In the genomic region with DNA sequence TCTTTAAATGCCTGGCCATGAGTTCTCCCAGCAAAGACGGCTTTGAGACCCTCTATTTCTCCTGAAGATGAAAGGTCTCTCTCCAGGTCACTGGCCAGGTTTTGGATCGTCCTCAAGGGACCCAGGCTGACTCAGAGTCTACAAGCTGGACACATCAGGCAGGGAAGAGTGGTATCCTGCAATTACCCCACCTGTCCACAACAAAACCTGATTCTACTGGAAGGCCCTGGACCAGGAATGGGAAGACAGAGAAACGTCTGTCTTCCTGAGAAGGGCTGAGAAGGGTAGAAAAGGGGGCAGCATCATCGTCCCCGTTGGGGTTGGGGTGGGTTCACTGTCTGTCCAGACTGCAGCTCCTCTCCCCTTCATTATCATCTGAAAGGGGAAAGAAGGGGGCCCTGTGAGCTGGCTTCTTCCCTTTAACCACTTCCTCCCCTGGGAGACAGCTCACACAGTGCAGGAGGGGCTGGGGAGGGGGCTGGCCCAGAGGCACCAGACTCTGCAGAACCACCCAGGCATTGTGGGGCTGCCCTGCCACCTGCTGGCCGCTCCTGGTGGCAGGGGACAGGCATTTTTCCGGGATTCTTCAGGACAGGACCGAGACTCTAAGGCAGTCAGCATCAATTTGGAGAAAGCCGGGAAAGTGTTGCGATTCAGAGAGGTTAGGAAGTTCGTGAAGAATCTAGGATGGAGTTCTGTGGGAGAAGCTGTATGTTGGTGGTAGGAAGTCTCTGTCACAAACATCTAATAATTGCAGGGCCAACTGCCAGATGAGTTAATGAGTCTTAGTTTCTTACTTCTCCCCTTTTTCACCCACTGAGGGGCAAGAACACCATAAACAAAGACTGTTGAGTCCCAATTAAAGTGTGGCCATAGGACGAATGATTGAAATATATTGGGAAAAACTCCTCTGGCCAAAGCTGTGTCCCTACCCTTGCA, we compare ENCODE assay signal across 8 cellular contexts. TPM values are rescaled to one million over a fixed set of nuclear protein-coding genes. Genes with fewer than 3 reads are reported as not detected.
DNase-seq lines count a peak whose midpoint lies in the region; ATAC-seq, FAIRE-seq and TF ChIP-seq lines count a peak whose summit lies in the region.

No MANE protein-coding gene starts in this region.

- POLR2A ChIA-PET in HCT116 (lab: Charles Lee), result no interaction called here

- H3K4me2 ChIP-seq in BLaER1 (peak overlapping the region; percentile 86), HCT116 (ENCODE audit: low read length) (no peak overlapping the region), keratinocyte (ENCODE audit: control insufficient read depth, extremely low read depth, insufficient read depth, low read depth, low read length) (no peak overlapping the region)

- no peaks in the 10 kb centered on the region for H4K20me1 ChIP-seq in BLaER1
- no peaks in the 10 kb centered on the region for H4K20me1 ChIP-seq in HCT116 (ENCODE audit: insufficient read depth)
- H4K20me1 ChIP-seq in keratinocyte (ENCODE audit: control insufficient read depth, extremely low read depth, insufficient read depth, low read length), result no peaks in the 10 kb centered on the region

- TF ChIP-seq RAD21 in HCT116 (IDR thresholded peaks at IDR 0.05; ENCODE audit: low read depth), result peak; percentile 66

- H3K79me2 ChIP-seq in HCT116 (ENCODE audit: insufficient read depth, low read length) (no peaks in the 10 kb centered on the region), keratinocyte (ENCODE audit: control insufficient read depth, insufficient read depth, low read length) (no peaks in the 10 kb centered on the region)

- no peaks in the 10 kb centered on the region for H3K36me3 ChIP-seq in BLaER1
- H3K36me3 ChIP-seq in HCT116 (ENCODE audit: control insufficient read depth in 1 of 2, insufficient read depth in 2 of 2, low read length in 2 of 2), result no peaks in the 10 kb centered on the region
- H3K36me3 ChIP-seq in bronchial epithelial cell (ENCODE audit: control insufficient read depth, insufficient read depth, low read length), result no peaks in the 10 kb centered on the region
- no peaks in the 10 kb centered on the region for H3K36me3 ChIP-seq in keratinocyte (ENCODE audit: control insufficient read depth in 2 of 2, extremely low read depth in 1 of 2, insufficient read depth in 2 of 2, low read length in 2 of 2)

- BruUV-seq in HCT116 (replicated peaks; lab: Mats Ljungman, UMichigan), result no TSS peak

- DNase-seq in HCT116 (ENCODE audit: low read depth, low spot score), result no peak
- DNase-seq in SK-MEL-5 (ENCODE audit: low read depth, low spot score), result peak; percentile 74
- DNase-seq in bronchial epithelial cell (ENCODE audit: low read depth), result no peak
- no peak for DNase-seq in keratinocyte (ENCODE audit: low read depth, low spot score)
- DNase-seq in stimulated activated CD4-positive, alpha-beta T cell treated with anti-CD3 and anti-CD28 coated beads, Interleukin-2, amount 100 ng/mL, for 24 hours, result peak; percentile 51 to 57

- H3K9me2 ChIP-seq in HCT116 (ENCODE audit: insufficient read depth), result no peaks in the 10 kb centered on the region

- peaks cover 26% of the 10 kb centered on the region for H3K9me3 ChIP-seq in BLaER1
- no peaks in the 10 kb centered on the region for H3K9me3 ChIP-seq in HCT116 (ENCODE audit: control insufficient read depth in 1 of 2, insufficient read depth in 1 of 2, low read depth in 1 of 2, low read length in 2 of 2)
- peaks cover 2% of the 10 kb centered on the region for H3K9me3 ChIP-seq in keratinocyte (ENCODE audit: control insufficient read depth, low read depth, low read length)

- FAIRE-seq in bronchial epithelial cell (lab: Jason Lieb, UNC) (peak; percentile 88), keratinocyte (lab: Jason Lieb, UNC) (peak; percentile 71)

- H3K27me3 ChIP-seq in BLaER1 (no peaks in the 10 kb centered on the region), HCT116 (ENCODE audit: insufficient read depth, low read length) (peaks cover 5% of the 10 kb centered on the region), bronchial epithelial cell (ENCODE audit: control insufficient read depth, insufficient read depth, low read length) (no peaks in the 10 kb centered on the region), keratinocyte (ENCODE audit: control insufficient read depth, extremely low read depth, insufficient read depth, low read length) (no peaks in the 10 kb centered on the region)

- RAD21 ChIA-PET in HCT116 (lab: Charles Lee; ENCODE audit: low non-redundant PET in 1 of 2, low total read pairs in 2 of 2, uncharacterized antibody in 2 of 2, unreplicated experiment in 2 of 2), result interaction anchor here in 1 of 2 experiments (1.2 kb wide), 1 partner anchor 471 kb away, joined by 3 read pairs; no protein-coding TSS in a partner anchor

- H3K27ac ChIP-seq in BLaER1, result no peak overlapping the region
- no peak overlapping the region for H3K27ac ChIP-seq in HCT116 (ENCODE audit: low read depth, low read length)
- H3K27ac ChIP-seq in keratinocyte (ENCODE audit: control insufficient read depth, insufficient read depth, low read length), result no peak overlapping the region

- H2AFZ ChIP-seq in HCT116 (ENCODE audit: low read depth, low read length, poor library complexity, severe bottlenecking), result no peak overlapping the region
- H2AFZ ChIP-seq in keratinocyte (ENCODE audit: control insufficient read depth, low read length), result no peak overlapping the region

- H3K4me3 ChIP-seq in BLaER1 (peak overlapping the region; percentile 25; the same call in 1 of the 2 replicates), HCT116 (replicated peaks in 1 of 2; ENCODE audit: low read depth in 1 of 2, low read length in 2 of 2) (no peak overlapping the region), bronchial epithelial cell (ENCODE audit: low read depth, low read length) (no peak overlapping the region), keratinocyte (ENCODE audit: control insufficient read depth in 2 of 3, extremely low read depth in 1 of 3, insufficient read depth in 2 of 3, low read depth in 1 of 3, low read length in 3 of 3) (no peak overlapping the region)

- TF ChIP-seq POLR2A in HCT116 (IDR thresholded peaks at IDR 0.05; ENCODE audit: borderline replicate concordance, extremely low read depth, insufficient read depth, insufficient read length), result no peak

- TF ChIP-seq CTCF in HCT116 (IDR thresholded peaks at IDR 0.05 in 2 of 3, conservative IDR thresholded peaks at IDR 0.05 in 1 of 3; ENCODE audit: borderline replicate concordance in 1 of 3, insufficient read depth in 1 of 3, low read depth in 2 of 3, low read length in 2 of 3) (peak; percentile 31 to 91 (median 83); a peak in 4 of 6 replicates), bronchial epithelial cell (IDR thresholded peaks at IDR 0.05; ENCODE audit: insufficient read depth, low read length, severe bottlenecking) (peak; percentile 94), keratinocyte (optimal IDR thresholded peaks at IDR 0.05 in 1 of 3, IDR thresholded peaks at IDR 0.05 in 1 of 3, conservative IDR thresholded peaks at IDR 0.05 in 1 of 3; ENCODE audit: extremely low read depth in 1 of 3, insufficient read depth in 2 of 3, low read length in 3 of 3) (peak; percentile 92 to 94 (median 92))

- intact Hi-C loops in HCT116 (cut with micrococcal nuclease), result loop anchor here (1.0 to 5.0 kb wide), 4 partner anchors 74 to 471 kb away; no protein-coding TSS in a partner anchor

- H3K9me1 ChIP-seq in keratinocyte (ENCODE audit: control insufficient read depth, extremely low read depth, insufficient read depth, low read length), result peaks cover 4% of the 10 kb centered on the region

- H3K9ac ChIP-seq in BLaER1, result no peak overlapping the region; the same call in 1 of the 2 replicates
- no peak overlapping the region for H3K9ac ChIP-seq in HCT116 (ENCODE audit: low read length)
- no peak overlapping the region for H3K9ac ChIP-seq in keratinocyte (ENCODE audit: control insufficient read depth, extremely low read depth, insufficient read depth, low read length)

- CTCF ChIA-PET in HCT116 (lab: Charles Lee), result interaction anchor here (0.8 to 1.3 kb wide), 3 partner anchors 18 to 472 kb away, joined by 3 to 6 read pairs (median 3); no protein-coding TSS in a partner anchor

- in situ Hi-C loops in SK-MEL-5 (cut with HindIII; ENCODE audit: low pct_unique_long_range_greater_than_20kb, low sequenced_read_pairs), result no loop called here

- ATAC-seq in HCT116 (peak; percentile 88), HG02759 (IDR thresholded peaks at IDR 0.05; ENCODE audit: unreplicated experiment) (no peak), GM19035 (IDR thresholded peaks at IDR 0.05; ENCODE audit: unreplicated experiment) (no peak)

- peaks cover 24% of the 10 kb centered on the region for H3K4me1 ChIP-seq in BLaER1
- H3K4me1 ChIP-seq in HCT116 (ENCODE audit: control insufficient read depth in 1 of 2, insufficient read depth in 2 of 2, low read length in 2 of 2), result peaks cover 0 to 4% of the 10 kb centered on the region in 2 experiments; a peak in 1 of 4 replicates
- H3K4me1 ChIP-seq in keratinocyte (ENCODE audit: control insufficient read depth, extremely low read depth, insufficient read depth, low read length), result peaks cover 34% of the 10 kb centered on the region

- dilution Hi-C loops in keratinocyte (cut with MboI; ENCODE audit: extremely low pct_ligation_motif_present, low sequenced_read_pairs), result no loop called here

TF ChIP-seq in HCT116, 20 proteins besides CTCF, POLR2A, EP300 and RAD21 (continues in another document):
- TF ChIP-seq JUND (IDR thresholded peaks at IDR 0.05) (no peak), EGR1 (IDR thresholded peaks at IDR 0.05; ENCODE audit: low read depth) (no peak), SIN3A (IDR thresholded peaks at IDR 0.05; ENCODE audit: low read depth) (no peak), YY1 (IDR thresholded peaks at IDR 0.05; ENCODE audit: extremely low read depth, insufficient replicate concordance, low read depth, low read length) (no peak), ELF1 (IDR thresholded peaks at IDR 0.05; ENCODE audit: borderline replicate concordance, low read depth) (no peak), SRF (IDR thresholded peaks at IDR 0.05; ENCODE audit: low read depth) (no peak), FOSL1 (IDR thresholded peaks at IDR 0.05; ENCODE audit: low read depth) (no peak)

RNA-seq across cellular contexts. Expression of a gene that starts 57.6 kb away (rescaled TPM):
- total RNA-seq in HCT116 (2021; ENCODE audit: unreplicated experiment) (not detected), bronchial epithelial cell (0.53 TPM in 1 of 2 replicates, not detected in the other)
- not detected in 2 replicates for polyA plus RNA-seq in HCT116 (2012)
- 0.48 and 1.2 TPM in 2 replicates for total RNA-seq in SK-MEL-5 (2014; rRNA removed; shearing (Covaris generic))
- polyA plus RNA-seq in SK-MEL-5 (2015; cell fraction: cytosol; rRNA removed), result 1.8 and 3.7 TPM in 2 replicates
- polyA plus RNA-seq in SK-MEL-5 (2015; cell fraction: nucleus; rRNA removed), result 1.3 and 4.0 TPM in 2 replicates
- not detected in 3 replicates for polyA plus RNA-seq in keratinocyte
- not detected for polyA plus RNA-seq in keratinocyte (2011; ENCODE audit: low read depth)
- polyA plus RNA-seq in keratinocyte (2011; cell fraction: cytosol; rRNA removed), result not detected in 2 replicates
- 0.14 TPM in 1 of 2 replicates, not detected in the other for polyA plus RNA-seq in keratinocyte (2011; cell fraction: nucleus; rRNA removed)
- polyA plus RNA-seq in keratinocyte (2012; ENCODE audit: low replicate concordance), result not detected in 2 replicates
- polyA minus RNA-seq in keratinocyte, result not detected in 3 replicates
- polyA minus RNA-seq in keratinocyte (2011; cell fraction: cytosol; rRNA and poly(A)+ RNA removed), result not detected
- polyA minus RNA-seq in keratinocyte (2011; cell fraction: nucleus; rRNA and poly(A)+ RNA removed), result not detected in 2 replicates

Comparison
In these comparisons a context has a peak if more than half of its experiments do, and no peak if none do; other contexts are left out.
1. DNase-seq: peak in SK-MEL-5 (single experiment) and stimulated activated CD4-positive, alpha-beta T cell treated with anti-CD3 and anti-CD28 coated beads, Interleukin-2, amount 100 ng/mL, for 24 hours (2 of 2); none in HCT116 (single experiment), bronchial epithelial cell (single experiment) and keratinocyte (single experiment).
2. Peak in every context shown above with its lines, with median percentiles within 50 percentile points of each other: CTCF ChIP-seq.